ENCODE assay signal across 9 cellular contexts in genomic region chr13:39148513-39148961, GRCh38.
DNase-seq lines count a peak whose midpoint lies in the region; ATAC-seq and TF ChIP-seq lines count a peak whose summit lies in the region.
"Had no signal": no experiment of that assay in that cellular context is flagged by ENCODE, and none has a peak within 500 bp of the region (broad histone marks: within the 10 kb centered on the region; RNA-seq: fewer than 3 reads in every experiment).

No MANE protein-coding gene starts in this region.

- no peak overlapping the region for H2AFZ ChIP-seq in fibroblast of lung (ENCODE audit: low read length)

- ATAC-seq in Right ventricle myocardium superior (ENCODE audit: poor library complexity) (peak; percentile 65), HG03469 (IDR thresholded peaks at IDR 0.05; ENCODE audit: unreplicated experiment) (no peak)

- no peak overlapping the region for H3K4me3 ChIP-seq in fibroblast of lung (replicated peaks in 1 of 4; ENCODE audit: control extremely low read depth in 1 of 4, insufficient read depth in 1 of 4, low read depth in 3 of 4, low read length in 4 of 4)

- no peak for DNase-seq in Right ventricle myocardium superior
- no peak for DNase-seq in cardiac septum (ENCODE audit: low spot score)
- DNase-seq in NCI-H774 (lab: John Stamatoyannopoulos, UW): peak; percentile 28
- DNase-seq in fibroblast of lung (ENCODE audit: low read depth in 2 of 2): peak; percentile 68 to 88
- DNase-seq in Kasumi-1 (lab: John Stamatoyannopoulos, UW): no peak
- DNase-seq in activated gamma-delta T cell treated with Interleukin-2 at 50 U/mL for 16 hours: no peak
- DNase-seq: IMR-90 had no signal

- peak overlapping the region; percentile 35 for H3K4me3 Mint-ChIP-seq in stimulated activated naive CD8-positive, alpha-beta T cell treated with anti-CD3 and anti-CD28 coated beads, Interleukin-15, Interleukin-2, amounts not matched to agents 100 ng/mL and 50 ng/mL, for 24 hours

- TF ChIP-seq CTCF in fibroblast of lung (conservative IDR thresholded peaks at IDR 0.05 in 1 of 2, IDR thresholded peaks at IDR 0.05 in 1 of 2; ENCODE audit: low read depth in 1 of 2, low read length in 2 of 2): no peak

- no peaks in the 10 kb centered on the region for H3K79me2 ChIP-seq in fibroblast of lung (ENCODE audit: control insufficient read depth, insufficient read depth, low read length)

- H3K4me1 Mint-ChIP-seq in stimulated activated naive CD8-positive, alpha-beta T cell treated with anti-CD3 and anti-CD28 coated beads, Interleukin-15, Interleukin-2, amounts not matched to agents 100 ng/mL and 50 ng/mL, for 24 hours (ENCODE audit: low read depth): peaks cover 26% of the 10 kb centered on the region

- no peaks in the 10 kb centered on the region for H3K4me1 ChIP-seq in fibroblast of lung (ENCODE audit: control insufficient read depth, extremely low read depth, insufficient read depth, low read length)

- no peak overlapping the region for H3K9ac ChIP-seq in fibroblast of lung (ENCODE audit: insufficient read depth, low read length)

- intact Hi-C loops in Right ventricle myocardium superior (cut with DNase I): no loop called here
- intact Hi-C loops in cardiac septum (cut with DNase I): loop anchor here (5.0 to 10.0 kb wide), 2 partner anchors 266 to 454 kb away; partner anchors contain the start of gene LHFPL6

- H3K36me3 Mint-ChIP-seq in stimulated activated naive CD8-positive, alpha-beta T cell treated with anti-CD3 and anti-CD28 coated beads, Interleukin-15, Interleukin-2, amounts not matched to agents 100 ng/mL and 50 ng/mL, for 24 hours (ENCODE audit: low read depth): no peaks in the 10 kb centered on the region

- H3K27me3 ChIP-seq in fibroblast of lung (ENCODE audit: control insufficient read depth, insufficient read depth, low read length): peaks cover 3% of the 10 kb centered on the region

- peaks cover 45% of the 10 kb centered on the region for H3K27me3 Mint-ChIP-seq in stimulated activated naive CD8-positive, alpha-beta T cell treated with anti-CD3 and anti-CD28 coated beads, Interleukin-15, Interleukin-2, amounts not matched to agents 100 ng/mL and 50 ng/mL, for 24 hours

- no peaks in the 10 kb centered on the region for H3K9me3 Mint-ChIP-seq in stimulated activated naive CD8-positive, alpha-beta T cell treated with anti-CD3 and anti-CD28 coated beads, Interleukin-15, Interleukin-2, amounts not matched to agents 100 ng/mL and 50 ng/mL, for 24 hours

- H3K36me3 ChIP-seq in fibroblast of lung (ENCODE audit: control insufficient read depth, insufficient read depth, low read length): no peaks in the 10 kb centered on the region

- H3K4me2 ChIP-seq in fibroblast of lung (ENCODE audit: extremely low read depth, insufficient read depth, low read length): no peak overlapping the region

- no peaks in the 10 kb centered on the region for H4K20me1 ChIP-seq in fibroblast of lung (ENCODE audit: control insufficient read depth, extremely low read depth, insufficient read depth, low read length)

- peak overlapping the region; percentile 46 for H3K27ac Mint-ChIP-seq in stimulated activated naive CD8-positive, alpha-beta T cell treated with anti-CD3 and anti-CD28 coated beads, Interleukin-15, Interleukin-2, amounts not matched to agents 100 ng/mL and 50 ng/mL, for 24 hours

- no peak overlapping the region for H3K27ac ChIP-seq in fibroblast of lung (ENCODE audit: insufficient read depth, low read length)

- no peaks in the 10 kb centered on the region for H3K9me3 ChIP-seq in fibroblast of lung (ENCODE audit: control insufficient read depth, insufficient read depth, low read depth, low read length)

Comparison
In these comparisons a context has a peak if more than half of its experiments do, and no peak if none do; other contexts are left out.
1. DNase-seq: peak in NCI-H774 (single experiment) and fibroblast of lung (2 of 2); none in Right ventricle myocardium superior (single experiment), cardiac septum (single experiment), Kasumi-1 (0 of 2) and activated gamma-delta T cell treated with Interleukin-2 at 50 U/mL for 16 hours (single experiment).